ENCODE assay signal across 8 cellular contexts in the genomic region with DNA sequence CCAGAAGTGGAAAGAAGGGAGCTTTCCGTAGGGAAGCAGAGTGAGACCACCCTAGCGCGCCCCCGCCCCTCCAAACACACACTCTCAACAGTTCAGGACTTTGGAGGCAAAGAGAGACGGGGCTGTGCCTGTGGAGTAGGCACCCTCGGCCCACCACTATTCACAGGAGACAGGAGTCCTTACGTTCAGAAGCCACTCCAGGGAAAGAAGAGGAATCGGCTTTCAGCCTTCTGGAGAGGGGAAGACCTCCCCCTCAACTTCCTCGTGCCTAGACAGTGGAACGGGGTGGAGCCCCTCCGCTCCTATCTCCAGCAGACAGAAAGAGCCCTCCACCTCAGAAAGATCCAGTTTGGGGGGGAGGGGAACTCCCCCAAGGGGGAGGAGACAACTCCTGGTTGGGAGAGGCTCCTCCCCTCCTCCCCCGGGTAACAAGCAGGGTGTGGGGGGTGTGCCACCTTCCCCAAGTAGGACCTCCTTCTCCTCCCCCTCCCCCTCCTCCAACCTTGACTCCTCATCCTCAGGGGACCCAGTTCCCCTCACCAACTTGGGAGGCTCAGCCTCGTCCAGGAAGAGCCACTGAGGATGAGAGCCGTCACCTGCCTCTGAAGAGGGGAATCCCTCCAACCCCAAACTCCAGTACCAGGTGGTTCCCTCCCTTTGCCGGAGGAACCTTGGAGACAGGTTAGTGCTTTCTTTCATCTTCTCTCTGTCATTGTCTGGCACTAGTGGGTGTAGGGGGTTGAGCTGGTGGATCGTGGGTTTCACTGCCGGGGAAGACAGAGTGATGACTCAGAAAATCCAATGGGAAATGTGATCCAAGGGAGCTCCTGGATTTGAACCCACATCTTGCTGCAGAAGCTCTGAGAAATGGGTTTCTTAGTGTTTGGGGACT. TPM values are rescaled to one million over a fixed set of nuclear protein-coding genes. Genes with fewer than 3 reads are reported as not detected.
DNase-seq lines count a peak whose midpoint lies in the region; ATAC-seq, FAIRE-seq and TF ChIP-seq lines count a peak whose summit lies in the region.

No MANE protein-coding gene starts in this region.

- H2BK15ac ChIP-seq in mesendoderm (replicated peaks; ENCODE audit: low read depth), result no peak overlapping the region

- H3K4me3 ChIP-seq in CD8-positive, alpha-beta memory T cell (ENCODE audit: low read length), result peak overlapping the region; percentile 82
- peak overlapping the region; percentile 72 to 96 (median 82) for H3K4me3 ChIP-seq in endothelial cell of umbilical vein (replicated peaks in 1 of 3; ENCODE audit: insufficient read depth in 1 of 3, low read depth in 1 of 3, low read length in 3 of 3)
- peak overlapping the region; percentile 76 for H3K4me3 ChIP-seq in mesendoderm (ENCODE audit: low read length)
- H3K4me3 ChIP-seq in stomach, result peak overlapping the region; percentile 70 to 95 (median 78)

- dilution Hi-C loops in endothelial cell of umbilical vein (cut with MboI; ENCODE audit: extremely low pct_ligation_motif_present, low sequenced_read_pairs), result no loop called here

- H2BK120ac ChIP-seq in mesendoderm (ENCODE audit: low read depth, low read length), result peak overlapping the region; percentile 46

- no peaks in the 10 kb centered on the region for H4K20me1 ChIP-seq in endothelial cell of umbilical vein (replicated peaks; ENCODE audit: control insufficient read depth, extremely low read depth, insufficient read depth, low read length)

- CTCF ChIA-PET in CD8-positive, alpha-beta memory T cell (lab: Charles Lee), result interaction anchor here (0.9 to 3.4 kb wide), 4 partner anchors 12 to 73 kb away, joined by 3 to 20 read pairs (median 5); no protein-coding TSS in a partner anchor
- CTCF ChIA-PET in endothelial cell of umbilical vein (lab: Charles Lee), result interaction anchor here (2.1 to 3.7 kb wide), 3 partner anchors 12 to 100 kb away, joined by 7 to 15 read pairs (median 14); no protein-coding TSS in a partner anchor

- no TSS peak for BruUV-seq in endothelial cell of umbilical vein (replicated peaks; lab: Mats Ljungman, UMichigan)

- peaks cover 13% of the 10 kb centered on the region for H3K79me1 ChIP-seq in mesendoderm (ENCODE audit: low read length)

- H3K9me1 ChIP-seq in endothelial cell of umbilical vein (replicated peaks; ENCODE audit: control insufficient read depth, extremely low read depth, insufficient read depth, low read length), result no peaks in the 10 kb centered on the region

- peak overlapping the region; percentile 89 for H2AFZ ChIP-seq in endothelial cell of umbilical vein (ENCODE audit: low read depth, low read length)

- peaks cover 0 to 9% (median 0%) of the 10 kb centered on the region in 3 donors for H3K36me3 Mint-ChIP-seq in CD8-positive, alpha-beta memory T cell

- peak overlapping the region; percentile 95 for H3K4ac ChIP-seq in mesendoderm (ENCODE audit: low read depth, low read length)

- H3K4me3 Mint-ChIP-seq in CD8-positive, alpha-beta memory T cell, result peak overlapping the region; percentile 82 to 94 (median 90)

- no CpG with 5 or more reads among the region's 17 CpGs for WGBS in mesendoderm (ENCODE audit: extremely low coverage, insufficient coverage, low lambda C conversion rate)
- 2 to 6% (median 4%) methylated on average over 14 to 17 of the region's 17 CpGs for WGBS in stomach, 5 donors

- DNase-seq in CD8-positive, alpha-beta memory T cell, result peak; percentile 22 to 67 (median 41)
- peak; percentile 10 for DNase-seq in NCI-H1105 (lab: John Stamatoyannopoulos, UW)
- DNase-seq in activated CD4-positive, alpha-beta T cell treated with anti-CD3 and anti-CD28 coated beads, Interleukin-2, amount 50 U/mL, for 48 hours, result peak; percentile 62 to 67
- DNase-seq in endothelial cell of umbilical vein (ENCODE audit: low read depth, low spot score), result peak; percentile 54
- DNase-seq in mesendoderm, result peak; percentile 87
- DNase-seq in stomach, result no peak
- DNase-seq in posterior vena cava (ENCODE audit: low spot score), result no peak

- H3K18ac ChIP-seq in mesendoderm (ENCODE audit: low read length), result peak overlapping the region; percentile 97

- H3K36me3 ChIP-seq in CD8-positive, alpha-beta memory T cell (ENCODE audit: insufficient read depth, low read length), result no peaks in the 10 kb centered on the region
- H3K36me3 ChIP-seq in endothelial cell of umbilical vein (ENCODE audit: control insufficient read depth in 2 of 2, extremely low read depth in 1 of 2, insufficient read depth in 2 of 2, low read length in 2 of 2), result no peaks in the 10 kb centered on the region
- no peaks in the 10 kb centered on the region for H3K36me3 ChIP-seq in mesendoderm (ENCODE audit: control insufficient read depth, insufficient read depth, low read length)
- no peaks in the 10 kb centered on the region for H3K36me3 ChIP-seq in stomach

- peak overlapping the region; percentile 59 for H2BK5ac ChIP-seq in mesendoderm (ENCODE audit: low read length)

- H3K27ac Mint-ChIP-seq in CD8-positive, alpha-beta memory T cell, result peak overlapping the region; percentile 86 to 98 (median 90)

- no peak for TF ChIP-seq EP300 in stomach (IDR thresholded peaks at IDR 0.05)

- no peaks in the 10 kb centered on the region for H3K9me3 Mint-ChIP-seq in CD8-positive, alpha-beta memory T cell

- TF ChIP-seq POLR2A in endothelial cell of umbilical vein (IDR thresholded peaks at IDR 0.05; ENCODE audit: low read depth, low read length) (no peak), stomach (IDR thresholded peaks at IDR 0.05) (no peak)

- no peak overlapping the region for H4K8ac ChIP-seq in mesendoderm (ENCODE audit: low read depth, low read length)

- peak; percentile 20 for ATAC-seq in GM21390 (IDR thresholded peaks at IDR 0.05; ENCODE audit: unreplicated experiment)

- H3K23ac ChIP-seq in mesendoderm (ENCODE audit: low read length), result peak overlapping the region; percentile 86

- no peaks in the 10 kb centered on the region for H3K27me3 Mint-ChIP-seq in CD8-positive, alpha-beta memory T cell

- no peaks in the 10 kb centered on the region for H3K9me3 ChIP-seq in CD8-positive, alpha-beta memory T cell (ENCODE audit: low read length)
- H3K9me3 ChIP-seq in endothelial cell of umbilical vein (replicated peaks; ENCODE audit: control insufficient read depth, insufficient read depth, low read length), result no peaks in the 10 kb centered on the region
- H3K9me3 ChIP-seq in stomach, result no peaks in the 10 kb centered on the region

- H4K5ac ChIP-seq in mesendoderm (ENCODE audit: low read length), result no peak overlapping the region

- H3K4me1 Mint-ChIP-seq in CD8-positive, alpha-beta memory T cell, result peaks cover 60 to 64% (median 61%) of the 10 kb centered on the region in 3 donors

- H3K4me2 ChIP-seq in endothelial cell of umbilical vein (ENCODE audit: insufficient read depth, low read length) (peak overlapping the region; percentile 75), mesendoderm (ENCODE audit: low read length) (peak overlapping the region; percentile 54)

- intact Hi-C loops in endothelial cell of umbilical vein (cut with micrococcal nuclease) (loop anchor here (1.0 to 2.0 kb wide), 2 partner anchors 7 to 33 kb away; a partner anchor contains a TSS), stomach (cut with DNase I; ENCODE audit: low total_unique reads) (no loop called here), posterior vena cava (cut with DNase I) (no loop called here)

- H3K9ac ChIP-seq in endothelial cell of umbilical vein (replicated peaks; ENCODE audit: extremely low read depth, insufficient read depth, low read length) (peak overlapping the region; percentile 92), mesendoderm (ENCODE audit: low read length) (peak overlapping the region; percentile 93)

- no peaks in the 10 kb centered on the region for H3K27me3 ChIP-seq in CD8-positive, alpha-beta memory T cell (ENCODE audit: insufficient read depth, low read length, poor library complexity, severe bottlenecking)
- no peaks in the 10 kb centered on the region for H3K27me3 ChIP-seq in endothelial cell of umbilical vein (ENCODE audit: control insufficient read depth in 2 of 2, insufficient read depth in 2 of 2, low read length in 2 of 2)
- no peaks in the 10 kb centered on the region for H3K27me3 ChIP-seq in mesendoderm (ENCODE audit: insufficient read depth, low read length, poor library complexity)
- H3K27me3 ChIP-seq in stomach, result no peaks in the 10 kb centered on the region

- peak overlapping the region; percentile 84 for H3K27ac ChIP-seq in CD8-positive, alpha-beta memory T cell (ENCODE audit: low read depth, low read length)
- H3K27ac ChIP-seq in endothelial cell of umbilical vein (ENCODE audit: insufficient read depth, low read depth, low read length) (peak overlapping the region; percentile 90), mesendoderm (ENCODE audit: low read depth, low read length) (peak overlapping the region; percentile 93), stomach (peak overlapping the region; percentile 94 to 98 (median 98))

- POLR2A ChIA-PET in CD8-positive, alpha-beta memory T cell (lab: Charles Lee), result interaction anchor here (1.4 kb wide), 1 partner anchor 55 kb away, joined by 4 read pairs; no protein-coding TSS in a partner anchor
- POLR2A ChIA-PET in endothelial cell of umbilical vein (lab: Charles Lee), result no interaction called here

- H3K56ac ChIP-seq in mesendoderm (ENCODE audit: low read length), result peak overlapping the region; percentile 92

- FAIRE-seq in endothelial cell of umbilical vein (lab: Jason Lieb, UNC), result peak; percentile 35

- H2AK5ac ChIP-seq in mesendoderm (ENCODE audit: low read length), result peak overlapping the region; percentile 75

- H3K79me2 ChIP-seq in endothelial cell of umbilical vein (ENCODE audit: control insufficient read depth, insufficient read depth, low read length) (peaks cover 10% of the 10 kb centered on the region), mesendoderm (ENCODE audit: control insufficient read depth, insufficient read depth, low read length) (peaks cover 7% of the 10 kb centered on the region)

- TF ChIP-seq CTCF in endothelial cell of umbilical vein (IDR thresholded peaks at IDR 0.05; ENCODE audit: extremely low read depth in 1 of 2, insufficient read depth in 1 of 2, low read depth in 1 of 2, low read length in 2 of 2) (no peak), stomach (IDR thresholded peaks at IDR 0.05) (no peak)

- peaks cover 62% of the 10 kb centered on the region for H3K4me1 ChIP-seq in CD8-positive, alpha-beta memory T cell (ENCODE audit: insufficient read depth, low read length)
- peaks cover 37% of the 10 kb centered on the region for H3K4me1 ChIP-seq in endothelial cell of umbilical vein (ENCODE audit: control insufficient read depth, extremely low read depth, insufficient read depth, low read length)
- peaks cover 42% of the 10 kb centered on the region for H3K4me1 ChIP-seq in mesendoderm (ENCODE audit: control insufficient read depth, low read depth, low read length)
- peaks cover 49 to 61% (median 59%) of the 10 kb centered on the region in 4 donors for H3K4me1 ChIP-seq in stomach

RNA-seq across cellular contexts. Expression of a gene that starts 0.9 kb away (rescaled TPM):
- 10 to 100 TPM; 22.3 to 22.5 TPM for total RNA-seq in CD8-positive, alpha-beta memory T cell
- polyA plus RNA-seq in CD8-positive, alpha-beta memory T cell, result 18.3 TPM
- 13.3 and 13.9 TPM in 2 replicates for total RNA-seq in endothelial cell of umbilical vein
- 5.3 and 6.2 TPM in 2 replicates for polyA plus RNA-seq in endothelial cell of umbilical vein
- 4.6 and 4.8 TPM in 2 replicates for polyA plus RNA-seq in endothelial cell of umbilical vein (2011; cell fraction: cytosol; rRNA removed)
- 6.2 and 8.0 TPM in 2 replicates for polyA plus RNA-seq in endothelial cell of umbilical vein (2011; cell fraction: nucleus; rRNA removed)
- polyA plus RNA-seq in endothelial cell of umbilical vein (2012), result 8.5 TPM in 2 replicates
- polyA minus RNA-seq in endothelial cell of umbilical vein, result 6.7 and 7.5 TPM in 2 replicates
- 4.6 TPM for polyA minus RNA-seq in endothelial cell of umbilical vein (2011; cell fraction: cytosol; rRNA and poly(A)+ RNA removed)
- polyA minus RNA-seq in endothelial cell of umbilical vein (2011; cell fraction: nucleus; rRNA and poly(A)+ RNA removed), result 4.6 and 5.9 TPM in 2 replicates
- polyA plus RNA-seq in mesendoderm (2013, experiment 1 of 2), result 6.4 TPM
- polyA plus RNA-seq in mesendoderm (2013, experiment 2 of 2), result 6.6 TPM
- total RNA-seq in stomach, result 10 to 100 TPM; 14.5 to 25.2 (median 18.1) TPM
- polyA plus RNA-seq in stomach, result 1 to 10 TPM; 4.5 to 5.5 (median 4.7) TPM
- 10 to 100 TPM; 20.4 to 23.8 TPM for total RNA-seq in posterior vena cava

RNA-seq across cellular contexts. Expression of a gene that starts 32.8 kb away (rescaled TPM):
- total RNA-seq in CD8-positive, alpha-beta memory T cell, result 1 to 10 TPM; 1.2 to 2.0 TPM
- 15.5 TPM for polyA plus RNA-seq in CD8-positive, alpha-beta memory T cell
- total RNA-seq in endothelial cell of umbilical vein, result 0.21 and 0.22 TPM in 2 replicates
- 0.70 and 1.1 TPM in 2 replicates for polyA plus RNA-seq in endothelial cell of umbilical vein
- polyA plus RNA-seq in endothelial cell of umbilical vein (2011; cell fraction: cytosol; rRNA removed), result 0.18 and 0.38 TPM in 2 replicates
- polyA plus RNA-seq in endothelial cell of umbilical vein (2011; cell fraction: nucleus; rRNA removed), result 0.11 and 0.24 TPM in 2 replicates
- 0.12 and 0.42 TPM in 2 replicates for polyA plus RNA-seq in endothelial cell of umbilical vein (2012)
- 0.25 and 1.7 TPM in 2 replicates for polyA minus RNA-seq in endothelial cell of umbilical vein
- polyA minus RNA-seq in endothelial cell of umbilical vein (2011; cell fraction: cytosol; rRNA and poly(A)+ RNA removed), result not detected
- polyA minus RNA-seq in endothelial cell of umbilical vein (2011; cell fraction: nucleus; rRNA and poly(A)+ RNA removed), result 0.24 TPM in 1 of 2 replicates, not detected in the other
- polyA plus RNA-seq in mesendoderm (2013, experiment 1 of 2), result not detected
- polyA plus RNA-seq in mesendoderm (2013, experiment 2 of 2), result not detected
- 1 to 10 TPM in 3 of 5 donors, under 1 TPM in 1, not detected in 1; 0.89 to 8.8 (median 3.5) TPM for total RNA-seq in stomach
- polyA plus RNA-seq in stomach, result 1 to 10 TPM; 1.5 to 6.3 (median 6.1) TPM
- total RNA-seq in posterior vena cava, result 10 to 100 TPM; 17.1 to 26.6 TPM

RNA-seq across cellular contexts. Expression of a gene that starts 48.7 kb away (rescaled TPM):
- total RNA-seq in CD8-positive, alpha-beta memory T cell, result 10 to 100 TPM; 27.1 to 34.0 TPM
- 21.2 TPM for polyA plus RNA-seq in CD8-positive, alpha-beta memory T cell
- total RNA-seq in endothelial cell of umbilical vein (23.6 and 24.6 TPM in 2 replicates), stomach (100 to 1,000 TPM in 2 of 5 donors, 10 to 100 TPM in 3; 12.5 to 112 (median 77.6) TPM), posterior vena cava (10 to 100 TPM; 20.6 to 21.0 TPM)
- polyA plus RNA-seq in endothelial cell of umbilical vein (18.9 and 23.4 TPM in 2 replicates), stomach (10 to 100 TPM; 17.4 to 39.0 (median 20.3) TPM)
- polyA plus RNA-seq in endothelial cell of umbilical vein (2011; cell fraction: cytosol; rRNA removed), result 20.1 and 25.3 TPM in 2 replicates
- polyA plus RNA-seq in endothelial cell of umbilical vein (2011; cell fraction: nucleus; rRNA removed), result 36.7 and 40.1 TPM in 2 replicates
- 20.5 and 22.1 TPM in 2 replicates for polyA plus RNA-seq in endothelial cell of umbilical vein (2012)
- polyA minus RNA-seq in endothelial cell of umbilical vein, result 21.7 and 25.3 TPM in 2 replicates
- 14.4 TPM for polyA minus RNA-seq in endothelial cell of umbilical vein (2011; cell fraction: cytosol; rRNA and poly(A)+ RNA removed)
- polyA minus RNA-seq in endothelial cell of umbilical vein (2011; cell fraction: nucleus; rRNA and poly(A)+ RNA removed), result 22.5 and 25.9 TPM in 2 replicates
- polyA plus RNA-seq in mesendoderm (2013, experiment 1 of 2), result 16.1 TPM
- 16.1 TPM for polyA plus RNA-seq in mesendoderm (2013, experiment 2 of 2)

Comparison
In these comparisons a context has a peak if more than half of its experiments do, and no peak if none do; other contexts are left out.
1. DNase-seq: peak in CD8-positive, alpha-beta memory T cell (5 of 5), NCI-H1105 (single experiment), activated CD4-positive, alpha-beta T cell treated with anti-CD3 and anti-CD28 coated beads, Interleukin-2, amount 50 U/mL, for 48 hours (2 of 2), endothelial cell of umbilical vein (single experiment) and mesendoderm (single experiment); none in stomach (single experiment) and posterior vena cava (single experiment).
2. Peak in every context shown above with its lines, with median percentiles within 50 percentile points of each other: H3K27ac ChIP-seq and H3K4me3 ChIP-seq.